Comparison of ENCODE assay signal across 18 cellular contexts in the genomic region with DNA sequence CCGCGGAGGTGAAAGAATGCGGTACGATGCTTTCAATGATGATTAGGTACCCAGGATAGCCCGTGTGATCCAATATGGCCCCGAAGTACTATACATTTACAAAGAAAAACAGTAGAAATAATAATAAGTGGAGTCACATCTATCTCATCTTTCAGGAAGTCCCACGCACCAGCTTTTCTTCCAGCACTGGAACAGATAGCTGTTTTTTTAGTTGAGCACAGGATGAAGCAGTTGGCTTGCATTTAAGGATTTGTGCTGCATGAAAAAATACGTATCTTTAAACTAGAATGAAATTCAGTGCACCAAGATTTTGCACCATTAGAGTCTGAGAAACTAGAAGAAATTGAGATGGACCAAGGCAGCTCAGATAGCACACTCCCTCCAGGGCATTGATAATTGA. TPM values are rescaled to one million over a fixed set of nuclear protein-coding genes. Genes with fewer than 3 reads are reported as not detected.
A peak's percentile ranks its signal among the peaks of the same experiment; 100 is the strongest.
DNase-seq lines count a peak whose midpoint lies in the region; ATAC-seq lines count a peak whose summit lies in the region.
"Had no signal": no experiment of that assay in that cellular context is flagged by ENCODE, and none has a peak within 500 bp of the region (broad histone marks: within the 10 kb centered on the region; RNA-seq: fewer than 3 reads in every experiment).

No MANE protein-coding gene starts in this region.

- H3K36me3 ChIP-seq in CD4-positive, alpha-beta memory T cell (ENCODE audit: insufficient read depth, low read length): no peaks in the 10 kb centered on the region

- DNase-seq in G401 (ENCODE audit: low spot score) (peak; percentile 26), superior temporal gyrus (ENCODE audit: extremely low spot score) (peak; percentile 57), inferior parietal cortex (ENCODE audit: extremely low spot score) (no peak)
- no peak for DNase-seq in CD4-positive, alpha-beta memory T cell
- DNase-seq: 8988T; ACHN; AML-193; Caco-2; CD8-positive, alpha-beta T cell; DMS153; DND-41; H9 had no signal

- no peaks in the 10 kb centered on the region for H3K4me1 Mint-ChIP-seq in CD4-positive, alpha-beta memory T cell

- peak overlapping the region; percentile 49 for H3K27ac ChIP-seq in cingulate gyrus (ENCODE audit: low read depth, low read length)
- no peak overlapping the region for H3K27ac ChIP-seq in CD4-positive, alpha-beta memory T cell (ENCODE audit: low read depth, low read length)
- H3K27ac ChIP-seq: A549 had no signal

- POLR2A ChIA-PET in CD4-positive, alpha-beta memory T cell (lab: Charles Lee; ENCODE audit: partially characterized antibody): no interaction called here

- no peaks in the 10 kb centered on the region for H3K4me1 ChIP-seq in CD4-positive, alpha-beta memory T cell (ENCODE audit: insufficient read depth, low read length)
- H3K4me1 ChIP-seq: A549, Caco-2 had no signal

- intact Hi-C loops in CD4-positive, alpha-beta memory T cell (cut with micrococcal nuclease): no loop called here

- H3K27me3 ChIP-seq in CD4-positive, alpha-beta memory T cell (ENCODE audit: insufficient read depth, low read length): peaks cover 4% of the 10 kb centered on the region

- in situ Hi-C loops in G401 (cut with HindIII; ENCODE audit: low sequenced_read_pairs): no loop called here

- H3K9me3 Mint-ChIP-seq in CD4-positive, alpha-beta memory T cell: peaks cover 0 to 2% (median 0%) of the 10 kb centered on the region in 8 donors
- H3K9me3 Mint-ChIP-seq: CD8-positive, alpha-beta T cell; GM23338 had no signal

- no peaks in the 10 kb centered on the region for H3K9me3 ChIP-seq in CD4-positive, alpha-beta memory T cell (ENCODE audit: control insufficient read depth in 1 of 2, low read length in 2 of 2)
- H3K9me3 ChIP-seq: A549, Caco-2 had no signal

- no peaks in the 10 kb centered on the region for H3K36me3 Mint-ChIP-seq in CD4-positive, alpha-beta memory T cell
- H3K36me3 Mint-ChIP-seq: CD8-positive, alpha-beta T cell had no signal

- H3K27me3 Mint-ChIP-seq in CD4-positive, alpha-beta memory T cell: peaks cover 1 to 14% of the 10 kb centered on the region in 2 donors

- ATAC-seq in HG03280 (IDR thresholded peaks at IDR 0.05; ENCODE audit: unreplicated experiment): no peak
- ATAC-seq: A549; CD8-positive, alpha-beta T cell; GM12878; GM23338; HCT116 had no signal

- H3K4me3 Mint-ChIP-seq in CD4-positive, alpha-beta memory T cell: no peak overlapping the region
- H3K4me3 Mint-ChIP-seq: CD8-positive, alpha-beta T cell; GM23338; H9 had no signal

- CTCF ChIA-PET in CD4-positive, alpha-beta memory T cell (lab: Charles Lee; ENCODE audit: partially characterized antibody): no interaction called here

- H3K27ac Mint-ChIP-seq in CD4-positive, alpha-beta memory T cell: no peak overlapping the region
- H3K27ac Mint-ChIP-seq: CD8-positive, alpha-beta T cell; GM23338; H9 had no signal

- H3K4me3 ChIP-seq in CD4-positive, alpha-beta memory T cell (ENCODE audit: low read length in 2 of 2): no peak overlapping the region
- H3K4me3 ChIP-seq: A549, GM12878, GM23338 had no signal

RNA-seq across cellular contexts. Expression of gene SMIM20, which starts 44.1 kb away (rescaled TPM):
- total RNA-seq in G401 (2014; rRNA removed; shearing (Covaris generic)): 99.6 and 111 TPM in 2 replicates
- 10 to 100 TPM; 16.9 to 19.2 TPM for total RNA-seq in CD4-positive, alpha-beta memory T cell
- 10 to 100 TPM; 46.8 to 78.9 TPM for polyA plus RNA-seq in CD4-positive, alpha-beta memory T cell

Comparison
In these comparisons a context has a peak if more than half of its experiments do, and no peak if none do; other contexts are left out.
1. DNase-seq: peak in G401 (single experiment) and superior temporal gyrus (single experiment); none in CD4-positive, alpha-beta memory T cell (0 of 5) and inferior parietal cortex (single experiment).